ENCODE assay signal across 8 cellular contexts in the genomic region with DNA sequence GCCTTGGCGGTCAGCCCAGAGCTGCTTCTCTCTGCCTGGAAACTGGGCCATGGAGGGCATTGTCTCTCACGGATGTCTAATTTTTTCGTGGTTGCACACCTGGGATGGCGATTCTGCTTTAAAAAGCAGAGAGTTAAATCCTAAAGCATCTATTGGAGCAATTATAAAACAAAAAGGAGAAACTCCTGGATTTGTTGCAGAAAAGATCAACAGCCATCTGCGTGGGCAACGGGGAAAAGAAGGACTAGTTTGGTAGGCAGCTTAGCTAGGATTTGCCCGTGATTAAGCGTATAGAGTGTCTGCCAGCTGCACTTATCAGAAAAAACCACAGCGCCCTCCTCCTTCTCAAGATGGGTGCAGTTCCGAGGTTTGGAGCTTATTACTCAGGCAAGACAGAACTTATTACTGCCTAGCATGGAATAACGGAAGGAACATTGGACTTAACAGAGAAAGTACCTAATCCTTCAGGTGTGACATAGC. TPM values are rescaled to one million over a fixed set of nuclear protein-coding genes. Genes with fewer than 3 reads are reported as not detected.
DNase-seq lines count a peak whose midpoint lies in the region; ATAC-seq and TF ChIP-seq lines count a peak whose summit lies in the region.

No MANE protein-coding gene starts in this region.

- H3K9me3 ChIP-seq in subcutaneous abdominal adipose tissue (ENCODE audit: control insufficient read depth in 5 of 5, low read length in 5 of 5), result no peaks in the 10 kb centered on the region

- H3K9ac ChIP-seq in subcutaneous abdominal adipose tissue (ENCODE audit: low read length in 5 of 5), result peak overlapping the region; percentile 3 to 89 (median 82)

- H3K27me3 ChIP-seq in subcutaneous abdominal adipose tissue (ENCODE audit: control insufficient read depth in 5 of 5, insufficient read depth in 4 of 5, low read length in 5 of 5), result no peaks in the 10 kb centered on the region

- peak; percentile 20 for TF ChIP-seq CTCF in epithelial cell of proximal tubule (conservative IDR thresholded peaks at IDR 0.05; ENCODE audit: low read depth, low read length)

- DNase-seq in NCI-H524 treated with DMSO at 0.1 percent for 48 hours (lab: John Stamatoyannopoulos, UW), result peak; percentile 61
- peak; percentile 45 for DNase-seq in activated CD8-positive, alpha-beta memory T cell treated with anti-CD3 and anti-CD28 coated beads, Interleukin-2, amount 50 U/mL, for 4 hours
- DNase-seq in epithelial cell of proximal tubule (ENCODE audit: low read depth), result peak; percentile 22
- peak; percentile 50 for DNase-seq in mucosa of gallbladder (ENCODE audit: low spot score)

- peak; percentile 44 for ATAC-seq in HG02885 (IDR thresholded peaks at IDR 0.05; ENCODE audit: poor library complexity, unreplicated experiment)
- ATAC-seq in HG03342 (IDR thresholded peaks at IDR 0.05; ENCODE audit: unreplicated experiment), result no peak

- H3K4me1 ChIP-seq in subcutaneous abdominal adipose tissue (ENCODE audit: control insufficient read depth in 5 of 5, insufficient read depth in 5 of 5, low read length in 5 of 5), result peaks cover 7 to 48% (median 36%) of the 10 kb centered on the region in 5 donors

- peaks cover 0 to 7% (median 3%) of the 10 kb centered on the region in 5 donors for H3K36me3 ChIP-seq in subcutaneous abdominal adipose tissue (ENCODE audit: control insufficient read depth in 5 of 5, insufficient read depth in 5 of 5, low read length in 5 of 5)

- peak overlapping the region; percentile 96 for H3K27ac ChIP-seq in subcutaneous abdominal adipose tissue (ENCODE audit: low read depth, low read length)

- peak overlapping the region; percentile 66 for H3K4me3 ChIP-seq in GM08714 (ENCODE audit: low read length)
- H3K4me3 ChIP-seq in epithelial cell of proximal tubule (ENCODE audit: low read depth, low read length), result peak overlapping the region; percentile 97
- peak overlapping the region; percentile 81 to 98 (median 93) for H3K4me3 ChIP-seq in subcutaneous abdominal adipose tissue (ENCODE audit: low read depth in 1 of 5, low read length in 5 of 5)

RNA-seq across cellular contexts. Expression of gene SLC25A24, which starts 0.5 kb away (rescaled TPM):
- total RNA-seq in epithelial cell of proximal tubule, result 66.8 and 76.0 TPM in 2 replicates
- total RNA-seq in mucosa of gallbladder, result 33.5 TPM

RNA-seq across cellular contexts. Expression of gene NBPF4, which starts 43.2 kb away (rescaled TPM):
- total RNA-seq in epithelial cell of proximal tubule, result not detected in 2 replicates
- not detected for total RNA-seq in mucosa of gallbladder
